19 cellular contexts compared by ENCODE assay signal in genomic region chr10:128568979-128569378, GRCh38.
"Had no signal": no experiment of that assay in that cellular context is flagged by ENCODE, and none has a peak within 500 bp of the region (broad histone marks: within the 10 kb centered on the region; RNA-seq: fewer than 3 reads in every experiment).

No MANE protein-coding gene starts in this region.

- H3K4me1 ChIP-seq: vagina had no signal

- H3K27ac Mint-ChIP-seq: activated naive CD4-positive, alpha-beta T cell treated with anti-CD3 and anti-CD28 coated beads, Interleukin-2, amount 50 U/mL, for 72 hours; activated T-helper 17 cell treated with anti-CD3 and anti-CD28 coated beads, Interleukin-2, amount 50 U/mL, for 72 hours; memory B cell; nephron progenitor cell; stimulated activated naive B cell treated with anti-CD40 and anti-IgM and Interleukin-4, amounts not matched to agents 10 μg/mL and 1 μg/mL and 100 μg/mL, for 72 hours had no signal

- H3K4me3 ChIP-seq: sigmoid colon, smooth muscle cell, vagina had no signal

- H3K27me3 ChIP-seq: brain microvascular endothelial cell, sigmoid colon, vagina had no signal

- H3K27ac ChIP-seq: brain microvascular endothelial cell, sigmoid colon, vagina had no signal

- H3K9me3 Mint-ChIP-seq: activated naive CD4-positive, alpha-beta T cell treated with anti-CD3 and anti-CD28 coated beads, Interleukin-2, amount 50 U/mL, for 72 hours; activated T-helper 17 cell treated with anti-CD3 and anti-CD28 coated beads, Interleukin-2, amount 50 U/mL, for 72 hours; nephron progenitor cell; stimulated activated naive B cell treated with anti-CD40 and anti-IgM and Interleukin-4, amounts not matched to agents 10 μg/mL and 1 μg/mL and 100 μg/mL, for 72 hours had no signal

- H3K9me3 ChIP-seq: sigmoid colon, vagina had no signal

- H3K4me2 ChIP-seq: smooth muscle cell had no signal

- H3K4me1 Mint-ChIP-seq: activated T-helper 17 cell treated with anti-CD3 and anti-CD28 coated beads, Interleukin-2, amount 50 U/mL, for 72 hours; memory B cell; stimulated activated naive B cell treated with anti-CD40 and anti-IgM and Interleukin-4, amounts not matched to agents 10 μg/mL and 1 μg/mL and 100 μg/mL, for 72 hours had no signal

- H3K36me3 ChIP-seq: brain microvascular endothelial cell, sigmoid colon, vagina had no signal

- H3K4me3 Mint-ChIP-seq: activated T-helper 17 cell treated with anti-CD3 and anti-CD28 coated beads, Interleukin-2, amount 50 U/mL, for 72 hours; memory B cell; nephron progenitor cell; stimulated activated naive B cell treated with anti-CD40 and anti-IgM and Interleukin-4, amounts not matched to agents 10 μg/mL and 1 μg/mL and 100 μg/mL, for 72 hours had no signal

- DNase-seq: activated CD4-positive, alpha-beta T cell treated with anti-CD3 and anti-CD28 coated beads for 1 hour; activated CD4-positive, alpha-beta T cell treated with anti-CD3 and anti-CD28 coated beads, Interleukin-2, amount 50 U/mL, for 1 hour; activated T-cell treated with anti-CD3 and anti-CD28 coated beads, Interleukin-2, amount 50 U/mL, for 1 hour; aorta; brain microvascular endothelial cell; central memory CD4-positive, alpha-beta T cell; effector memory CD4-positive, alpha-beta T cell; hypothalamus; nephron progenitor cell; sigmoid colon; stimulated activated CD4-positive, alpha-beta T cell treated with anti-CD3 and anti-CD28 coated beads, Interleukin-2, amount 100 ng/mL, for 48 hours; stimulated activated CD8-positive, alpha-beta memory T cell treated with anti-CD3 and anti-CD28 coated beads, Interleukin-4, amount 100 ng/mL, for 48 hours; stimulated activated naive B cell treated with anti-CD40 and anti-IgM and Interleukin-4, amounts not matched to agents 10 μg/mL and 1 μg/mL and 100 μg/mL, for 72 hours had no signal

- ATAC-seq: activated naive CD4-positive, alpha-beta T cell treated with anti-CD3 and anti-CD28 coated beads, Interleukin-2, amount 50 U/mL, for 72 hours; activated T-helper 17 cell treated with anti-CD3 and anti-CD28 coated beads, Interleukin-2, amount 50 U/mL, for 72 hours; esophagus mucosa; stimulated activated naive B cell treated with anti-CD40 and anti-IgM and Interleukin-4, amounts not matched to agents 10 μg/mL and 1 μg/mL and 100 μg/mL, for 72 hours had no signal

- H3K27me3 Mint-ChIP-seq: activated T-helper 17 cell treated with anti-CD3 and anti-CD28 coated beads, Interleukin-2, amount 50 U/mL, for 72 hours; memory B cell; stimulated activated naive B cell treated with anti-CD40 and anti-IgM and Interleukin-4, amounts not matched to agents 10 μg/mL and 1 μg/mL and 100 μg/mL, for 72 hours had no signal

- H3K36me3 Mint-ChIP-seq: activated naive CD4-positive, alpha-beta T cell treated with anti-CD3 and anti-CD28 coated beads, Interleukin-2, amount 50 U/mL, for 72 hours; memory B cell had no signal
